Comparison of ENCODE assay signal across 10 cellular contexts in genomic region chr4:3342182-3342854, GRCh38. TPM values are rescaled to one million over a fixed set of nuclear protein-coding genes. Genes with fewer than 3 reads are reported as not detected.
DNase-seq lines count a peak whose midpoint lies in the region; ATAC-seq and TF ChIP-seq lines count a peak whose summit lies in the region.
"Had no signal": no experiment of that assay in that cellular context is flagged by ENCODE, and none has a peak within 500 bp of the region (broad histone marks: within the 10 kb centered on the region; RNA-seq: fewer than 3 reads in every experiment).

No MANE protein-coding gene starts in this region.

- H3K36me3 Mint-ChIP-seq in activated T-helper 17 cell treated with anti-CD3 and anti-CD28 coated beads, Interleukin-2, amount 50 U/mL, for 72 hours (ENCODE audit: low read depth), result no peaks in the 10 kb centered on the region

- H3K27me3 ChIP-seq in layer of hippocampus (ENCODE audit: control insufficient read depth, insufficient read depth, low read length), result no peaks in the 10 kb centered on the region
- H3K27me3 ChIP-seq: ascending aorta had no signal

- DNase-seq in DMS79 treated with DMSO at 0.1 percent for 48 hours (lab: John Stamatoyannopoulos, UW) (peak; percentile 20), DMS79 (lab: John Stamatoyannopoulos, UW) (no peak), HEK293T (ENCODE audit: extremely low spot score) (peak; percentile 6), epidermal melanocyte (ENCODE audit: insufficient read length, low spot score) (no peak), NCI-H526 (lab: John Stamatoyannopoulos, UW) (no peak)
- DNase-seq in activated CD4-positive, CD25-positive, alpha-beta regulatory T cell (lab: John Stamatoyannopoulos, UW), result no peak
- DNase-seq: 8988T had no signal

- POLR2A ChIA-PET in HEK293T (lab: Yijun Ruan, JAX), result no interaction called here

- no peaks in the 10 kb centered on the region for H3K27me3 Mint-ChIP-seq in activated T-helper 17 cell treated with anti-CD3 and anti-CD28 coated beads, Interleukin-2, amount 50 U/mL, for 72 hours

- ATAC-seq in activated T-helper 17 cell treated with anti-CD3 and anti-CD28 coated beads, Interleukin-2, amount 50 U/mL, for 72 hours (replicated peaks), result peak; percentile 39

- peak overlapping the region; percentile 25 for H3K27ac ChIP-seq in layer of hippocampus (ENCODE audit: low read depth, low read length)
- H3K27ac ChIP-seq: ascending aorta had no signal

- H3K4me1 Mint-ChIP-seq in activated T-helper 17 cell treated with anti-CD3 and anti-CD28 coated beads, Interleukin-2, amount 50 U/mL, for 72 hours, result no peaks in the 10 kb centered on the region

- H3K4me3 Mint-ChIP-seq in activated T-helper 17 cell treated with anti-CD3 and anti-CD28 coated beads, Interleukin-2, amount 50 U/mL, for 72 hours, result no peak overlapping the region

- no peaks in the 10 kb centered on the region for H3K9me3 Mint-ChIP-seq in activated T-helper 17 cell treated with anti-CD3 and anti-CD28 coated beads, Interleukin-2, amount 50 U/mL, for 72 hours

- CTCF ChIA-PET in HEK293T (lab: Yijun Ruan, JAX), result interaction anchor here (0.7 kb wide), 1 partner anchor 97 kb away, joined by 3 read pairs; no protein-coding TSS in a partner anchor

- H3K27ac Mint-ChIP-seq in activated T-helper 17 cell treated with anti-CD3 and anti-CD28 coated beads, Interleukin-2, amount 50 U/mL, for 72 hours, result no peak overlapping the region

TF ChIP-seq in HEK293T, 16 proteins besides CTCF, POLR2A, EP300 and RAD21:
- TF ChIP-seq SP1 (IDR thresholded peaks at IDR 0.05), result no peak
- no peak for TF ChIP-seq ZNF384 (IDR thresholded peaks at IDR 0.05)
TF ChIP-seq in HEK293T: peak in this region for 0.

RNA-seq across cellular contexts. Expression of gene RGS12, which starts 49.5 kb away (rescaled TPM):
- total RNA-seq in activated T-helper 17 cell treated with anti-CD3 and anti-CD28 coated beads, Interleukin-2, amount 50 U/mL, for 72 hours, result 10 to 100 TPM in 1 of 2 donors, 1 to 10 TPM in 1; 9.2 to 10.6 TPM

Comparison
In these comparisons a context has a peak if more than half of its experiments do, and no peak if none do; other contexts are left out.
1. DNase-seq: peak in DMS79 treated with DMSO at 0.1 percent for 48 hours (single experiment) and HEK293T (single experiment); none in DMS79 (single experiment), epidermal melanocyte (single experiment), activated CD4-positive, CD25-positive, alpha-beta regulatory T cell (0 of 4) and NCI-H526 (0 of 2).